In the genomic region with DNA sequence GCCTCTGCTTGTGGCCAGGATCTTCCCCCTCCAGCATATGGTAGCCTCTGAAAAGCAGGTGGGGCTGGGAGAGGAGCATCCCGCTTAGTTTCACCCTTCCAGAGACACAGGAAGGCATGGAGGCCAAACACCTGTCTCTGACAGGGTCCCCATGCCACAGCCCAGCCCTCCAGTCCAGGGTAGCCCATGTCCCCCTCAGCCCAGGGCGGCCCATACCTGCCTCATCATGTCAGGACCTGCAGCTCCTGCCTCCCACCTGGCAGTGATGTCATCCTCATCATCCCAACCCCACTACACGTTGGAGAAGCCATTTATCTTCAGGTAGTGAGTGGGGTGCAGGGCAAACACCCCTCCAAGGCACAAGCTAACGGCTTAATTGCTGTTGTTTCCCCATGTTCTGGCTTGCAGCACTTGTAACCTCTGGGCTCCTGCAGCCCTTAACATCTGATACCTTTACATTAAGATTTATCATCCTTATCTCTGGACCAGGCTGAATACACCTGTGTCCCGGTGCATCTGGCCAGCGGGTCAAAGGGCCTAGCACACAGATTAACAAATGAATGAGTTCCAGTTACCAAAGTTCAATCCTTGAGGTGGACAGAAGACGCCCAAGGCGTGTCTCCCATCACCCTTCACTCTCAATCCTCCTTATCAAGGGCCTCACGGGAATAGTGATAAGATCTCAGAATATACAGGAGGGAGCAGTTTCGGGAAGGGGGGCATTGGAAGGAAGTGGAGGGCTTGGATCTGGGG, we compare ENCODE assay signal across 8 cellular contexts. TPM values are rescaled to one million over a fixed set of nuclear protein-coding genes. Genes with fewer than 3 reads are reported as not detected.
A peak's percentile ranks its signal among the peaks of the same experiment; 100 is the strongest.
DNase-seq lines count a peak whose midpoint lies in the region; ATAC-seq and TF ChIP-seq lines count a peak whose summit lies in the region.

No MANE protein-coding gene starts in this region.

- no peak for TF ChIP-seq CTCF in GM12875 (IDR thresholded peaks at IDR 0.05; ENCODE audit: borderline replicate concordance, insufficient read depth, low read depth, low read length)
- no peak for TF ChIP-seq CTCF in fibroblast of lung (conservative IDR thresholded peaks at IDR 0.05 in 1 of 2, IDR thresholded peaks at IDR 0.05 in 1 of 2; ENCODE audit: low read depth in 1 of 2, low read length in 2 of 2)
- no peak for TF ChIP-seq CTCF in sigmoid colon (IDR thresholded peaks at IDR 0.05)

- H3K36me3 ChIP-seq in SJSA1 = peaks cover 8% of the 10 kb centered on the region
- H3K36me3 ChIP-seq in fibroblast of lung (ENCODE audit: control insufficient read depth, insufficient read depth, low read length) = no peaks in the 10 kb centered on the region
- peaks cover 0 to 2% (median 0%) of the 10 kb centered on the region in 4 donors for H3K36me3 ChIP-seq in sigmoid colon

- H3K27ac ChIP-seq in SJSA1 = no peak overlapping the region
- H3K27ac ChIP-seq in fibroblast of lung (ENCODE audit: insufficient read depth, low read length) = no peak overlapping the region
- H3K27ac ChIP-seq in sigmoid colon = peak overlapping the region in 3 of 4 donors; percentile 61 to 66 (median 62)

- no peak for TF ChIP-seq POLR2A in sigmoid colon (IDR thresholded peaks at IDR 0.05)

- H3K79me2 ChIP-seq in fibroblast of lung (ENCODE audit: control insufficient read depth, insufficient read depth, low read length) = no peaks in the 10 kb centered on the region

- no peaks in the 10 kb centered on the region for H4K20me1 ChIP-seq in fibroblast of lung (ENCODE audit: control insufficient read depth, extremely low read depth, insufficient read depth, low read length)

- 21 to 38% methylated on average over 10 of the region's 10 CpGs for WGBS in sigmoid colon, 2 donors

- H3K27me3 ChIP-seq in SJSA1 (replicated peaks) (no peaks in the 10 kb centered on the region), fibroblast of lung (ENCODE audit: control insufficient read depth, insufficient read depth, low read length) (no peaks in the 10 kb centered on the region), sigmoid colon (peaks cover 0 to 9% (median 6%) of the 10 kb centered on the region in 3 donors)

- no peak for TF ChIP-seq EP300 in sigmoid colon (IDR thresholded peaks at IDR 0.05)

- intact Hi-C loops in sigmoid colon (cut with DNase I) = no loop called here

- H3K4me3 ChIP-seq in GM12875 (ENCODE audit: low read depth, low read length) (peak overlapping the region; percentile 62), SJSA1 (peak overlapping the region; percentile 47), fibroblast of lung (replicated peaks in 1 of 4; ENCODE audit: control extremely low read depth in 1 of 4, insufficient read depth in 1 of 4, low read depth in 3 of 4, low read length in 4 of 4) (peak overlapping the region; percentile 64 to 85 (median 78)), sigmoid colon (peak overlapping the region; percentile 53 to 62 (median 58))

- ATAC-seq in GM21423 (IDR thresholded peaks at IDR 0.05; ENCODE audit: unreplicated experiment) = no peak
- no peak for ATAC-seq in HG03159 (IDR thresholded peaks at IDR 0.05; ENCODE audit: unreplicated experiment)

- DNase-seq in SJSA1 (ENCODE audit: low read depth in 1 of 2, low spot score in 2 of 2) (no peak), fibroblast of lung (ENCODE audit: low read depth in 2 of 2) (no peak), sigmoid colon (no peak), NK-92 (lab: John Stamatoyannopoulos, UW; ENCODE audit: unreplicated experiment) (no peak)
- DNase-seq in activated CD4-positive, alpha-beta T cell treated with anti-CD3 and anti-CD28 coated beads for 4 hours = no peak

- peaks cover 10% of the 10 kb centered on the region for H3K4me1 ChIP-seq in SJSA1 (replicated peaks)
- no peaks in the 10 kb centered on the region for H3K4me1 ChIP-seq in fibroblast of lung (ENCODE audit: control insufficient read depth, extremely low read depth, insufficient read depth, low read length)
- peaks cover 0 to 18% (median 15%) of the 10 kb centered on the region in 4 donors for H3K4me1 ChIP-seq in sigmoid colon

- peak overlapping the region; percentile 71 for H3K4me2 ChIP-seq in fibroblast of lung (ENCODE audit: extremely low read depth, insufficient read depth, low read length)

- peak overlapping the region; percentile 97 for H2AFZ ChIP-seq in fibroblast of lung (ENCODE audit: low read length)

- H3K9me3 ChIP-seq in SJSA1 (replicated peaks) (no peaks in the 10 kb centered on the region; the same call in 1 of the 2 replicates), fibroblast of lung (ENCODE audit: control insufficient read depth, insufficient read depth, low read depth, low read length) (no peaks in the 10 kb centered on the region), sigmoid colon (no peaks in the 10 kb centered on the region)

- peak overlapping the region; percentile 10 for H3K9ac ChIP-seq in fibroblast of lung (ENCODE audit: insufficient read depth, low read length)

RNA-seq across cellular contexts. Expression of a gene that starts 22.2 kb away (rescaled TPM):
- 2.6 and 20.7 TPM in 2 replicates for total RNA-seq in SJSA1 (2014; rRNA removed; shearing (Covaris generic))
- total RNA-seq in fibroblast of lung (4.1 and 5.0 TPM in 2 replicates), sigmoid colon (1 to 10 TPM; 3.3 to 5.8 (median 5.2) TPM)
- polyA plus RNA-seq in fibroblast of lung (4.7 and 7.6 TPM in 2 replicates), sigmoid colon (1 to 10 TPM; 1.4 to 3.6 (median 3.6) TPM)
- 7.0 and 7.1 TPM in 2 replicates for polyA plus RNA-seq in fibroblast of lung (2012)
- polyA minus RNA-seq in fibroblast of lung (ENCODE audit: low replicate concordance) = 1.2 and 2.4 TPM in 2 replicates

RNA-seq across cellular contexts. Expression of a gene that starts 36.9 kb away (rescaled TPM):
- total RNA-seq in SJSA1 (2014; rRNA removed; shearing (Covaris generic)) = not detected in 2 replicates
- total RNA-seq in fibroblast of lung (not detected in 2 replicates), sigmoid colon (under 1 TPM; 0.36 to 0.68 (median 0.52) TPM)
- polyA plus RNA-seq in fibroblast of lung (not detected in 2 replicates), sigmoid colon (not detected)
- polyA plus RNA-seq in fibroblast of lung (2012) = not detected in 2 replicates
- polyA minus RNA-seq in fibroblast of lung (ENCODE audit: low replicate concordance) = not detected in 2 replicates

RNA-seq across cellular contexts. Expression of a gene that starts 53.3 kb away (rescaled TPM):
- total RNA-seq in SJSA1 (2014; rRNA removed; shearing (Covaris generic)) = not detected in 2 replicates
- total RNA-seq in fibroblast of lung = not detected in 2 replicates
- not detected in 2 replicates for polyA plus RNA-seq in fibroblast of lung
- not detected in 2 replicates for polyA plus RNA-seq in fibroblast of lung (2012)
- polyA minus RNA-seq in fibroblast of lung (ENCODE audit: low replicate concordance) = not detected in 2 replicates
- 1 to 10 TPM in 2 of 4 donors, under 1 TPM in 1, not detected in 1; 0.55 to 6.1 (median 5.6) TPM for total RNA-seq in sigmoid colon
- 10 to 100 TPM in 1 of 3 donors, 1 to 10 TPM in 2; 1.2 to 10.2 (median 5.3) TPM for polyA plus RNA-seq in sigmoid colon

Comparison
In these comparisons a context has a peak if more than half of its experiments do, and no peak if none do; other contexts are left out.
1. H3K27ac ChIP-seq: peak in sigmoid colon (3 of 4); none in SJSA1 (single experiment) and fibroblast of lung (single experiment).
2. Peak in every context shown above with its lines, with median percentiles within 50 percentile points of each other: H3K4me3 ChIP-seq.